In the genomic region with DNA sequence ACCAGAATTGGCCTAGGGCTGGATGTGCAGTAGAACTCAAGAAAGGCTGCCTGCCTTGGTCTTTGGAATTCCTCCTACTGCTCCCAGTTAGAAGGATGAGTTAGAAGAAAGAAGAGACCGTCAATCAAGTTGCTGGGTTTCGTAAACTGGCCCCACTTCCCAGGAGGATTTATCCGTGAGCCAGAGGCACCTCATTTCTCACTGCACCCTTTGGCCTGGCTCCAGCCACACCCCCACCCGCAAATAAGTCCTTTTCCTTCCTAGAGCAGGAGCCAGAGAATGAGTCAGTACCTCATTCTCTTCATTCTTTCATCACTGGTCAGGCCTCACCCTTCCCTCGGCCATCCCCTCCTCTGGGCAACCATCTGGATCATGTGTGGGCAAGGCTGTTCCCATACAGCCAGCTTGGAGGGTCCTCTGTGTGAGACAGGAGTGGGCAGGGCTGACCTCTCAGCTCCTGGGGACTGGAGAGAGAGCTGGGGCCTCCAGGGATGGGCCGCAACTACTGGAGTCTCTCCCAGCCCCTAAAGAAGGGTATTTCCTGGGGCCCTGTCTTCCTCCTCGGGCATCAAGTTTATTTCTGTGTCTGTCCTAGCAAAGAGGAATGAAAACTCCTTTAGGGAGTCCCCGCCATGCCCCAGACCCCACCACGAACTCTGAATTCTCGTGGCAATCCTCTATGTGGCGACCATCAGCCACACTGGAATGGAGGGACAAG, we compare ENCODE assay signal across 1 cellular context.
TF ChIP-seq lines count a peak whose summit lies in the region.

No MANE protein-coding gene starts in this region.

TF ChIP-seq in SK-N-SH, 30 proteins besides CTCF, POLR2A, EP300 and RAD21 (continued from another document):
- TF ChIP-seq NFIC (IDR thresholded peaks at IDR 0.05; ENCODE audit: borderline replicate concordance) = peak; percentile 100
- no peak for TF ChIP-seq GATA2 (CRISPR knock-in tag; IDR thresholded peaks at IDR 0.05)
- TF ChIP-seq, protein P1, sequence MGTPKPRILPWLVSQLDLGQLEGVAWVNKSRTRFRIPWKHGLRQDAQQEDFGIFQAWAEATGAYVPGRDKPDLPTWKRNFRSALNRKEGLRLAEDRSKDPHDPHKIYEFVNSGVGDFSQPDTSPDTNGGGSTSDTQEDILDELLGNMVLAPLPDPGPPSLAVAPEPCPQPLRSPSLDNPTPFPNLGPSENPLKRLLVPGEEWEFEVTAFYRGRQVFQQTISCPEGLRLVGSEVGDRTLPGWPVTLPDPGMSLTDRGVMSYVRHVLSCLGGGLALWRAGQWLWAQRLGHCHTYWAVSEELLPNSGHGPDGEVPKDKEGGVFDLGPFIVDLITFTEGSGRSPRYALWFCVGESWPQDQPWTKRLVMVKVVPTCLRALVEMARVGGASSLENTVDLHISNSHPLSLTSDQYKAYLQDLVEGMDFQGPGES (IDR thresholded peaks at IDR 0.05; ENCODE audit: low read depth, low read length) = no peak
- TF ChIP-seq, protein P2, sequence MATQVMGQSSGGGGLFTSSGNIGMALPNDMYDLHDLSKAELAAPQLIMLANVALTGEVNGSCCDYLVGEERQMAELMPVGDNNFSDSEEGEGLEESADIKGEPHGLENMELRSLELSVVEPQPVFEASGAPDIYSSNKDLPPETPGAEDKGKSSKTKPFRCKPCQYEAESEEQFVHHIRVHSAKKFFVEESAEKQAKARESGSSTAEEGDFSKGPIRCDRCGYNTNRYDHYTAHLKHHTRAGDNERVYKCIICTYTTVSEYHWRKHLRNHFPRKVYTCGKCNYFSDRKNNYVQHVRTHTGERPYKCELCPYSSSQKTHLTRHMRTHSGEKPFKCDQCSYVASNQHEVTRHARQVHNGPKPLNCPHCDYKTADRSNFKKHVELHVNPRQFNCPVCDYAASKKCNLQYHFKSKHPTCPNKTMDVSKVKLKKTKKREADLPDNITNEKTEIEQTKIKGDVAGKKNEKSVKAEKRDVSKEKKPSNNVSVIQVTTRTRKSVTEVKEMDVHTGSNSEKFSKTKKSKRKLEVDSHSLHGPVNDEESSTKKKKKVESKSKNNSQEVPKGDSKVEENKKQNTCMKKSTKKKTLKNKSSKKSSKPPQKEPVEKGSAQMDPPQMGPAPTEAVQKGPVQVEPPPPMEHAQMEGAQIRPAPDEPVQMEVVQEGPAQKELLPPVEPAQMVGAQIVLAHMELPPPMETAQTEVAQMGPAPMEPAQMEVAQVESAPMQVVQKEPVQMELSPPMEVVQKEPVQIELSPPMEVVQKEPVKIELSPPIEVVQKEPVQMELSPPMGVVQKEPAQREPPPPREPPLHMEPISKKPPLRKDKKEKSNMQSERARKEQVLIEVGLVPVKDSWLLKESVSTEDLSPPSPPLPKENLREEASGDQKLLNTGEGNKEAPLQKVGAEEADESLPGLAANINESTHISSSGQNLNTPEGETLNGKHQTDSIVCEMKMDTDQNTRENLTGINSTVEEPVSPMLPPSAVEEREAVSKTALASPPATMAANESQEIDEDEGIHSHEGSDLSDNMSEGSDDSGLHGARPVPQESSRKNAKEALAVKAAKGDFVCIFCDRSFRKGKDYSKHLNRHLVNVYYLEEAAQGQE (IDR thresholded peaks at IDR 0.05; ENCODE audit: low read depth, low read length) = peak; percentile 31; the same call in 1 of the 2 replicates
- no peak for TF ChIP-seq EZH2phosphoT487 (IDR thresholded peaks at IDR 0.05; ENCODE audit: borderline replicate concordance, low read depth)
- TF ChIP-seq, protein P3, sequence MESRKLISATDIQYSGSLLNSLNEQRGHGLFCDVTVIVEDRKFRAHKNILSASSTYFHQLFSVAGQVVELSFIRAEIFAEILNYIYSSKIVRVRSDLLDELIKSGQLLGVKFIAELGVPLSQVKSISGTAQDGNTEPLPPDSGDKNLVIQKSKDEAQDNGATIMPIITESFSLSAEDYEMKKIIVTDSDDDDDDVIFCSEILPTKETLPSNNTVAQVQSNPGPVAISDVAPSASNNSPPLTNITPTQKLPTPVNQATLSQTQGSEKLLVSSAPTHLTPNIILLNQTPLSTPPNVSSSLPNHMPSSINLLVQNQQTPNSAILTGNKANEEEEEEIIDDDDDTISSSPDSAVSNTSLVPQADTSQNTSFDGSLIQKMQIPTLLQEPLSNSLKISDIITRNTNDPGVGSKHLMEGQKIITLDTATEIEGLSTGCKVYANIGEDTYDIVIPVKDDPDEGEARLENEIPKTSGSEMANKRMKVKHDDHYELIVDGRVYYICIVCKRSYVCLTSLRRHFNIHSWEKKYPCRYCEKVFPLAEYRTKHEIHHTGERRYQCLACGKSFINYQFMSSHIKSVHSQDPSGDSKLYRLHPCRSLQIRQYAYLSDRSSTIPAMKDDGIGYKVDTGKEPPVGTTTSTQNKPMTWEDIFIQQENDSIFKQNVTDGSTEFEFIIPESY (IDR thresholded peaks at IDR 0.05; ENCODE audit: borderline replicate concordance, low read depth) = peak; percentile 82
- no peak for TF ChIP-seq GABPA (IDR thresholded peaks at IDR 0.05; ENCODE audit: low read depth)
- peak; percentile 93 for TF ChIP-seq FOSL2 (IDR thresholded peaks at IDR 0.05; ENCODE audit: borderline replicate concordance, low read depth)
- TF ChIP-seq TAF1 (IDR thresholded peaks at IDR 0.05; ENCODE audit: borderline replicate concordance, low read depth, low read length) = no peak
- TF ChIP-seq YY1 (IDR thresholded peaks at IDR 0.05; ENCODE audit: low read depth) = no peak
TF ChIP-seq in SK-N-SH: peak in this region for 13.
